Comparison of ENCODE assay signal across 2 cellular contexts in the genomic region with DNA sequence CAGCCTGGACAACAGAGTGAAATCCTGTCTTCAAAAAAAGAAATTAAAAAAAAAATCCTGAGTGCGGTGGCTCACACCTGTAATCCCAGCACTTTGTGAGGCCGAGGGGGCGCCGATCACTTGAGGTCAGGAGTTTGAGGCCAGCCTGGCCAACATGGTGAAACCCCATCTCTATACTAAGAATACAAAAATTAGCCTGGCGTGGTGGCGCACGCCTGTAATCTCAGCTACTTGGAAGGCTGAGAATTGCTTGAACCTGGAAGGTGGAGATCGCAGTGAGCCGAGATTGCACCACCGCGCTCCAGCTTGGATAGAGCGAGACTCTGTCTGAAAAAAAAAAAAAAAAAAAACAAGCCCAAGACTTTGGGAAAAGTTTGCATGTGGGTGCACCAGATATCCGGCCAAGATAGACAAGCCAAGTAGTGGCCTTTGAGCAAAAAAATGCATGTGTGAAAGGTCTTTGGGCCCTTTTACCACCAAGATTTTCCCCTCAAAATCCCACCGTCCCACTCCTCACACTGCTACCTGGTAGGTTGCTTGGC.
TF ChIP-seq lines count a peak whose summit lies in the region.

No MANE protein-coding gene starts in this region.

TF ChIP-seq in HepG2, 621 proteins besides CTCF, POLR2A, EP300 and RAD21:
- TF ChIP-seq, protein P1, sequence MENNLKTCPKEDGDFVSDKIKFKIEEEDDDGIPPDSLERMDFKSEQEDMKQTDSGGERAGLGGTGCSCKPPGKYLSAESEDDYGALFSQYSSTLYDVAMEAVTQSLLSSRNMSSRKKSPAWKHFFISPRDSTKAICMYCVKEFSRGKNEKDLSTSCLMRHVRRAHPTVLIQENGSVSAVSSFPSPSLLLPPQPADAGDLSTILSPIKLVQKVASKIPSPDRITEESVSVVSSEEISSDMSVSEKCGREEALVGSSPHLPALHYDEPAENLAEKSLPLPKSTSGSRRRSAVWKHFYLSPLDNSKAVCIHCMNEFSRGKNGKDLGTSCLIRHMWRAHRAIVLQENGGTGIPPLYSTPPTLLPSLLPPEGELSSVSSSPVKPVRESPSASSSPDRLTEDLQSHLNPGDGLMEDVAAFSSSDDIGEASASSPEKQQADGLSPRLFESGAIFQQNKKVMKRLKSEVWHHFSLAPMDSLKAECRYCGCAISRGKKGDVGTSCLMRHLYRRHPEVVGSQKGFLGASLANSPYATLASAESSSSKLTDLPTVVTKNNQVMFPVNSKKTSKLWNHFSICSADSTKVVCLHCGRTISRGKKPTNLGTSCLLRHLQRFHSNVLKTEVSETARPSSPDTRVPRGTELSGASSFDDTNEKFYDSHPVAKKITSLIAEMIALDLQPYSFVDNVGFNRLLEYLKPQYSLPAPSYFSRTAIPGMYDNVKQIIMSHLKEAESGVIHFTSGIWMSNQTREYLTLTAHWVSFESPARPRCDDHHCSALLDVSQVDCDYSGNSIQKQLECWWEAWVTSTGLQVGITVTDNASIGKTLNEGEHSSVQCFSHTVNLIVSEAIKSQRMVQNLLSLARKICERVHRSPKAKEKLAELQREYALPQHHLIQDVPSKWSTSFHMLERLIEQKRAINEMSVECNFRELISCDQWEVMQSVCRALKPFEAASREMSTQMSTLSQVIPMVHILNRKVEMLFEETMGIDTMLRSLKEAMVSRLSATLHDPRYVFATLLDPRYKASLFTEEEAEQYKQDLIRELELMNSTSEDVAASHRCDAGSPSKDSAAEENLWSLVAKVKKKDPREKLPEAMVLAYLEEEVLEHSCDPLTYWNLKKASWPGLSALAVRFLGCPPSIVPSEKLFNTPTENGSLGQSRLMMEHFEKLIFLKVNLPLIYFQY (CRISPR knock-in tag; IDR thresholded peaks at IDR 0.05; ENCODE audit: borderline replicate concordance): 0 out of 2 replicates have a peak, but pooled peaks have one; percentile 3
- 0 out of 2 replicates have a peak, but pooled peaks have one; percentile 26 for TF ChIP-seq ZSCAN22 (CRISPR knock-in tag; IDR thresholded peaks at IDR 0.05)
- TF ChIP-seq ARID2 (CRISPR knock-in tag; IDR thresholded peaks at IDR 0.05; ENCODE audit: borderline replicate concordance): 0 out of 2 replicates have a peak, but pooled peaks have one; percentile 1
- no peak for TF ChIP-seq THAP9 (CRISPR knock-in tag; IDR thresholded peaks at IDR 0.05; ENCODE audit: borderline replicate concordance)
- TF ChIP-seq ZNF670 (CRISPR knock-in tag; IDR thresholded peaks at IDR 0.05; ENCODE audit: borderline replicate concordance): 0 out of 2 replicates have a peak, but pooled peaks have one; percentile 50
- TF ChIP-seq ZC3H13 (CRISPR knock-in tag; IDR thresholded peaks at IDR 0.05): 0 out of 2 replicates have a peak, but pooled peaks have one; percentile 22
- no peak for TF ChIP-seq IRX3 (CRISPR knock-in tag; IDR thresholded peaks at IDR 0.05; ENCODE audit: borderline replicate concordance, low read depth)
TF ChIP-seq in HepG2: peak in this region for 5.

TF ChIP-seq in GM12891, 5 proteins besides CTCF, POLR2A, EP300 and RAD21:
- TF ChIP-seq PAX5 (IDR thresholded peaks at IDR 0.05; ENCODE audit: insufficient read depth, low read length, severe bottlenecking) (no peak), POLR2AphosphoS5 (IDR thresholded peaks at IDR 0.05; ENCODE audit: low read depth, low read length) (no peak), SPI1 (IDR thresholded peaks at IDR 0.05; ENCODE audit: low read depth, low read length) (no peak), TAF1 (IDR thresholded peaks at IDR 0.05; ENCODE audit: low read depth, low read length) (no peak), POU2F2 (IDR thresholded peaks at IDR 0.05; ENCODE audit: low read depth, low read length) (no peak)
